Comparison of ENCODE assay signal across 32 cellular contexts in genomic region chr5:61414806-61415205, GRCh38.
"Had no signal": no experiment of that assay in that cellular context is flagged by ENCODE, and none has a peak within 500 bp of the region (broad histone marks: within the 10 kb centered on the region; RNA-seq: fewer than 3 reads in every experiment).

No MANE protein-coding gene starts in this region.

- H3K27ac ChIP-seq: ascending aorta, cardiac muscle cell, WERI-Rb-1 had no signal

- H3K9me3 Mint-ChIP-seq: activated CD4-positive, alpha-beta memory T cell treated with anti-CD3 and anti-CD28 coated beads, Interleukin-2, amount 10 ng/mL, durations not matched to agents 7 days and 5 days; activated naive CD4-positive, alpha-beta T cell treated with anti-CD3 and anti-CD28 coated beads, Interleukin-2, amount 10 ng/mL, durations not matched to agents 7 days and 5 days; activated naive CD8-positive, alpha-beta T cell treated with anti-CD3 and anti-CD28 coated beads, Interleukin-2, amount 50 U/mL, for 24 hours; central memory CD8-positive, alpha-beta T cell had no signal

- H3K27me3 Mint-ChIP-seq: activated CD4-positive, alpha-beta memory T cell treated with anti-CD3 and anti-CD28 coated beads, Interleukin-2, amount 10 ng/mL, durations not matched to agents 7 days and 5 days; activated CD8-positive, alpha-beta memory T cell treated with anti-CD3 and anti-CD28 coated beads, Interleukin-2, amount 10 ng/mL, durations not matched to agents 7 days and 5 days; activated naive CD4-positive, alpha-beta T cell treated with anti-CD3 and anti-CD28 coated beads, Interleukin-2, amount 10 ng/mL, durations not matched to agents 7 days and 5 days; activated naive CD8-positive, alpha-beta T cell; activated naive CD8-positive, alpha-beta T cell treated with anti-CD3 and anti-CD28 coated beads, Interleukin-2, amount 50 U/mL, for 24 hours; central memory CD8-positive, alpha-beta T cell had no signal

- H3K4me3 ChIP-seq: ascending aorta, cardiac muscle cell, MG63 had no signal

- ATAC-seq: activated CD8-positive, alpha-beta memory T cell treated with anti-CD3 and anti-CD28 coated beads, Interleukin-2, amount 10 ng/mL, durations not matched to agents 7 days and 5 days; activated naive CD8-positive, alpha-beta T cell treated with anti-CD3 and anti-CD28 coated beads, Interleukin-2, amount 50 U/mL, for 24 hours; Panc1; SK-N-SH treated with all-trans-retinoic acid at 6 μM for 48 hours had no signal

- H3K4me3 Mint-ChIP-seq: activated CD4-positive, alpha-beta memory T cell treated with anti-CD3 and anti-CD28 coated beads, Interleukin-2, amount 10 ng/mL, durations not matched to agents 7 days and 5 days; activated CD8-positive, alpha-beta memory T cell treated with anti-CD3 and anti-CD28 coated beads, Interleukin-2, amount 10 ng/mL, durations not matched to agents 7 days and 5 days; activated naive CD4-positive, alpha-beta T cell treated with anti-CD3 and anti-CD28 coated beads, Interleukin-2, amount 10 ng/mL, durations not matched to agents 7 days and 5 days; activated naive CD8-positive, alpha-beta T cell; activated naive CD8-positive, alpha-beta T cell treated with anti-CD3 and anti-CD28 coated beads, Interleukin-2, amount 50 U/mL, for 24 hours; central memory CD8-positive, alpha-beta T cell had no signal

- DNase-seq: activated CD4-positive, alpha-beta memory T cell treated with anti-CD3 and anti-CD28 coated beads, Interleukin-2, amount 10 ng/mL, durations not matched to agents 7 days and 5 days; activated CD4-positive, alpha-beta T cell treated with anti-CD3 and anti-CD28 coated beads for 1 hour; activated CD4-positive, alpha-beta T cell treated with anti-CD3 and anti-CD28 coated beads for 48 hours; activated CD4-positive, CD25-positive, alpha-beta regulatory T cell; activated CD8-positive, alpha-beta memory T cell treated with anti-CD3 and anti-CD28 coated beads for 24 hours; activated CD8-positive, alpha-beta memory T cell treated with anti-CD3 and anti-CD28 coated beads, Interleukin-2, amount 10 ng/mL, durations not matched to agents 7 days and 5 days; activated CD8-positive, alpha-beta memory T cell treated with anti-CD3 and anti-CD28 coated beads, Interleukin-2, amount 50 U/mL, for 48 hours; activated effector memory CD4-positive, alpha-beta T cell treated with Interleukin-2 at 50 U/mL for 16 hours; activated naive CD4-positive, alpha-beta T cell treated with anti-CD3 and anti-CD28 coated beads, Interleukin-2, amount 10 ng/mL, durations not matched to agents 7 days and 5 days; activated naive CD8-positive, alpha-beta T cell treated with anti-CD3 and anti-CD28 coated beads, Interleukin-2, amount 50 U/mL, for 24 hours; activated T-cell treated with anti-CD3 and anti-CD28 coated beads, Interleukin-2, amount 50 U/mL, for 48 hours; amniotic stem cell; Karpas-422; MG63; MV-4-11; NCI-H1092; NCI-H1436 treated with DMSO at 0.1 percent for 48 hours; NCI-H1694 treated with DMSO at 0.1 percent for 48 hours; NCI-H2029; NCI-H345; NCI-H524 treated with DMSO at 0.1 percent for 48 hours; SHP77 treated with DMSO at 0.1 percent for 48 hours; T-helper 1 cell; T-helper 2 cell; T-helper 9 cell; WERI-Rb-1 had no signal

- H3K27me3 ChIP-seq: ascending aorta, cardiac muscle cell, MG63 had no signal

- H3K4me1 ChIP-seq: ascending aorta had no signal

- H3K9me3 ChIP-seq: ascending aorta, MG63 had no signal

- H3K27ac Mint-ChIP-seq: activated CD4-positive, alpha-beta memory T cell treated with anti-CD3 and anti-CD28 coated beads, Interleukin-2, amount 10 ng/mL, durations not matched to agents 7 days and 5 days; activated CD8-positive, alpha-beta memory T cell treated with anti-CD3 and anti-CD28 coated beads, Interleukin-2, amount 10 ng/mL, durations not matched to agents 7 days and 5 days; activated naive CD4-positive, alpha-beta T cell treated with anti-CD3 and anti-CD28 coated beads, Interleukin-2, amount 10 ng/mL, durations not matched to agents 7 days and 5 days; activated naive CD8-positive, alpha-beta T cell; activated naive CD8-positive, alpha-beta T cell treated with anti-CD3 and anti-CD28 coated beads, Interleukin-2, amount 50 U/mL, for 24 hours had no signal

- H3K36me3 ChIP-seq: ascending aorta, cardiac muscle cell, MG63, WERI-Rb-1 had no signal

- H3K36me3 Mint-ChIP-seq: activated naive CD4-positive, alpha-beta T cell treated with anti-CD3 and anti-CD28 coated beads, Interleukin-2, amount 10 ng/mL, durations not matched to agents 7 days and 5 days; activated naive CD8-positive, alpha-beta T cell had no signal
